In the genomic region with DNA sequence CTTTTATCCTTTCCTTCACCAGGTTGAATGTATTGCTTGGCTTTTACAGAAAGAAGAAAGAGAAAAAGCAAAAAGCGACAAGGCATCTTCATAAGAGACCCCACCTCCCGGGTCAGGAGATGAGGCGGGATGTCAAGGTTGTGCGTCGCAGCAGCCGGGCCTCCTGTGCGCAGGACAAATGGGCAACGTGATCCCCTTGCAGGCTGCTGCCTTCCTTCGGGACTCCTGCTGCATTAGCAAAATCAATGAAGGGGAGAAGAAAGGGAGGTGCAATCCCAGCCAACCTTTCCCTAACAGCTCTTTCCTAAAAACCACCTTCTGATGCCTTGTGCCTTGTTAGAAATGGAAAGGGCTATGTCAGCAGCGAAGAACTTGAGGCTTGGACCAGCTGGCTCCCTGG, we compare ENCODE assay signal across 1 cellular context.
TF ChIP-seq lines count a peak whose summit lies in the region.

No MANE protein-coding gene starts in this region.

TF ChIP-seq in GM23338, 12 proteins besides CTCF, POLR2A, EP300 and RAD21 (continued from another document):
- TF ChIP-seq, protein P1, sequence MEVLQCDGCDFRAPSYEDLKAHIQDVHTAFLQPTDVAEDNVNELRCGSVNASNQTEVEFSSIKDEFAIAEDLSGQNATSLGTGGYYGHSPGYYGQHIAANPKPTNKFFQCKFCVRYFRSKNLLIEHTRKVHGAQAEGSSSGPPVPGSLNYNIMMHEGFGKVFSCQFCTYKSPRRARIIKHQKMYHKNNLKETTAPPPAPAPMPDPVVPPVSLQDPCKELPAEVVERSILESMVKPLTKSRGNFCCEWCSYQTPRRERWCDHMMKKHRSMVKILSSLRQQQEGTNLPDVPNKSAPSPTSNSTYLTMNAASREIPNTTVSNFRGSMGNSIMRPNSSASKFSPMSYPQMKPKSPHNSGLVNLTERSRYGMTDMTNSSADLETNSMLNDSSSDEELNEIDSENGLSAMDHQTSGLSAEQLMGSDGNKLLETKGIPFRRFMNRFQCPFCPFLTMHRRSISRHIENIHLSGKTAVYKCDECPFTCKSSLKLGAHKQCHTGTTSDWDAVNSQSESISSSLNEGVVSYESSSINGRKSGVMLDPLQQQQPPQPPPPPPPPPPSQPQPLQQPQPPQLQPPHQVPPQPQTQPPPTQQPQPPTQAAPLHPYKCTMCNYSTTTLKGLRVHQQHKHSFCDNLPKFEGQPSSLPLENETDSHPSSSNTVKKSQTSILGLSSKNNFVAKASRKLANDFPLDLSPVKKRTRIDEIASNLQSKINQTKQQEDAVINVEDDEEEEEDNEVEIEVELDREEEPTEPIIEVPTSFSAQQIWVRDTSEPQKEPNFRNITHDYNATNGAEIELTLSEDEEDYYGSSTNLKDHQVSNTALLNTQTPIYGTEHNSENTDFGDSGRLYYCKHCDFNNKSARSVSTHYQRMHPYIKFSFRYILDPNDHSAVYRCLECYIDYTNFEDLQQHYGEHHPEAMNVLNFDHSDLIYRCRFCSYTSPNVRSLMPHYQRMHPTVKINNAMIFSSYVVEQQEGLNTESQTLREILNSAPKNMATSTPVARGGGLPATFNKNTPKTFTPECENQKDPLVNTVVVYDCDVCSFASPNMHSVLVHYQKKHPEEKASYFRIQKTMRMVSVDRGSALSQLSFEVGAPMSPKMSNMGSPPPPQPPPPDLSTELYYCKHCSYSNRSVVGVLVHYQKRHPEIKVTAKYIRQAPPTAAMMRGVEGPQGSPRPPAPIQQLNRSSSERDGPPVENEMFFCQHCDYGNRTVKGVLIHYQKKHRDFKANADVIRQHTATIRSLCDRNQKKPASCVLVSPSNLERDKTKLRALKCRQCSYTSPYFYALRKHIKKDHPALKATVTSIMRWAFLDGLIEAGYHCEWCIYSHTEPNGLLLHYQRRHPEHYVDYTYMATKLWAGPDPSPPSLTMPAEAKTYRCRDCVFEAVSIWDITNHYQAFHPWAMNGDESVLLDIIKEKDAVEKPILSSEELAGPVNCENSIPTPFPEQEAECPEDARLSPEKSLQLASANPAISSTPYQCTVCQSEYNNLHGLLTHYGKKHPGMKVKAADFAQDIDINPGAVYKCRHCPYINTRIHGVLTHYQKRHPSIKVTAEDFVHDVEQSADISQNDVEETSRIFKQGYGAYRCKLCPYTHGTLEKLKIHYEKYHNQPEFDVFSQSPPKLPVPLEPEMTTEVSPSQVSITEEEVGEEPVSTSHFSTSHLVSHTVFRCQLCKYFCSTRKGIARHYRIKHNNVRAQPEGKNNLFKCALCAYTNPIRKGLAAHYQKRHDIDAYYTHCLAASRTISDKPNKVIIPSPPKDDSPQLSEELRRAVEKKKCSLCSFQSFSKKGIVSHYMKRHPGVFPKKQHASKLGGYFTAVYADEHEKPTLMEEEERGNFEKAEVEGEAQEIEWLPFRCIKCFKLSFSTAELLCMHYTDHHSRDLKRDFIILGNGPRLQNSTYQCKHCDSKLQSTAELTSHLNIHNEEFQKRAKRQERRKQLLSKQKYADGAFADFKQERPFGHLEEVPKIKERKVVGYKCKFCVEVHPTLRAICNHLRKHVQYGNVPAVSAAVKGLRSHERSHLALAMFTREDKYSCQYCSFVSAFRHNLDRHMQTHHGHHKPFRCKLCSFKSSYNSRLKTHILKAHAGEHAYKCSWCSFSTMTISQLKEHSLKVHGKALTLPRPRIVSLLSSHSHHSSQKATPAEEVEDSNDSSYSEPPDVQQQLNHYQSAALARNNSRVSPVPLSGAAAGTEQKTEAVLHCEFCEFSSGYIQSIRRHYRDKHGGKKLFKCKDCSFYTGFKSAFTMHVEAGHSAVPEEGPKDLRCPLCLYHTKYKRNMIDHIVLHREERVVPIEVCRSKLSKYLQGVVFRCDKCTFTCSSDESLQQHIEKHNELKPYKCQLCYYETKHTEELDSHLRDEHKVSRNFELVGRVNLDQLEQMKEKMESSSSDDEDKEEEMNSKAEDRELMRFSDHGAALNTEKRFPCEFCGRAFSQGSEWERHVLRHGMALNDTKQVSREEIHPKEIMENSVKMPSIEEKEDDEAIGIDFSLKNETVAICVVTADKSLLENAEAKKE (CRISPR knock-in tag; IDR thresholded peaks at IDR 0.05): no peak
- TF ChIP-seq, protein P2, sequence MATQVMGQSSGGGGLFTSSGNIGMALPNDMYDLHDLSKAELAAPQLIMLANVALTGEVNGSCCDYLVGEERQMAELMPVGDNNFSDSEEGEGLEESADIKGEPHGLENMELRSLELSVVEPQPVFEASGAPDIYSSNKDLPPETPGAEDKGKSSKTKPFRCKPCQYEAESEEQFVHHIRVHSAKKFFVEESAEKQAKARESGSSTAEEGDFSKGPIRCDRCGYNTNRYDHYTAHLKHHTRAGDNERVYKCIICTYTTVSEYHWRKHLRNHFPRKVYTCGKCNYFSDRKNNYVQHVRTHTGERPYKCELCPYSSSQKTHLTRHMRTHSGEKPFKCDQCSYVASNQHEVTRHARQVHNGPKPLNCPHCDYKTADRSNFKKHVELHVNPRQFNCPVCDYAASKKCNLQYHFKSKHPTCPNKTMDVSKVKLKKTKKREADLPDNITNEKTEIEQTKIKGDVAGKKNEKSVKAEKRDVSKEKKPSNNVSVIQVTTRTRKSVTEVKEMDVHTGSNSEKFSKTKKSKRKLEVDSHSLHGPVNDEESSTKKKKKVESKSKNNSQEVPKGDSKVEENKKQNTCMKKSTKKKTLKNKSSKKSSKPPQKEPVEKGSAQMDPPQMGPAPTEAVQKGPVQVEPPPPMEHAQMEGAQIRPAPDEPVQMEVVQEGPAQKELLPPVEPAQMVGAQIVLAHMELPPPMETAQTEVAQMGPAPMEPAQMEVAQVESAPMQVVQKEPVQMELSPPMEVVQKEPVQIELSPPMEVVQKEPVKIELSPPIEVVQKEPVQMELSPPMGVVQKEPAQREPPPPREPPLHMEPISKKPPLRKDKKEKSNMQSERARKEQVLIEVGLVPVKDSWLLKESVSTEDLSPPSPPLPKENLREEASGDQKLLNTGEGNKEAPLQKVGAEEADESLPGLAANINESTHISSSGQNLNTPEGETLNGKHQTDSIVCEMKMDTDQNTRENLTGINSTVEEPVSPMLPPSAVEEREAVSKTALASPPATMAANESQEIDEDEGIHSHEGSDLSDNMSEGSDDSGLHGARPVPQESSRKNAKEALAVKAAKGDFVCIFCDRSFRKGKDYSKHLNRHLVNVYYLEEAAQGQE (IDR thresholded peaks at IDR 0.05; ENCODE audit: unreplicated experiment): no peak
- TF ChIP-seq ZNF331 (CRISPR knock-in tag; IDR thresholded peaks at IDR 0.05; ENCODE audit: low read depth) (no peak), JUNB (IDR thresholded peaks at IDR 0.05; ENCODE audit: unreplicated experiment) (no peak)
